1 cellular context compared by ENCODE assay signal in genomic region chr6:158358450-158359077, GRCh38.
TF ChIP-seq lines count a peak whose summit lies in the region.

No MANE protein-coding gene starts in this region.

TF ChIP-seq in GM12878, 131 proteins besides CTCF, POLR2A, EP300 and RAD21 (continued from another document):
- TF ChIP-seq, protein P1, sequence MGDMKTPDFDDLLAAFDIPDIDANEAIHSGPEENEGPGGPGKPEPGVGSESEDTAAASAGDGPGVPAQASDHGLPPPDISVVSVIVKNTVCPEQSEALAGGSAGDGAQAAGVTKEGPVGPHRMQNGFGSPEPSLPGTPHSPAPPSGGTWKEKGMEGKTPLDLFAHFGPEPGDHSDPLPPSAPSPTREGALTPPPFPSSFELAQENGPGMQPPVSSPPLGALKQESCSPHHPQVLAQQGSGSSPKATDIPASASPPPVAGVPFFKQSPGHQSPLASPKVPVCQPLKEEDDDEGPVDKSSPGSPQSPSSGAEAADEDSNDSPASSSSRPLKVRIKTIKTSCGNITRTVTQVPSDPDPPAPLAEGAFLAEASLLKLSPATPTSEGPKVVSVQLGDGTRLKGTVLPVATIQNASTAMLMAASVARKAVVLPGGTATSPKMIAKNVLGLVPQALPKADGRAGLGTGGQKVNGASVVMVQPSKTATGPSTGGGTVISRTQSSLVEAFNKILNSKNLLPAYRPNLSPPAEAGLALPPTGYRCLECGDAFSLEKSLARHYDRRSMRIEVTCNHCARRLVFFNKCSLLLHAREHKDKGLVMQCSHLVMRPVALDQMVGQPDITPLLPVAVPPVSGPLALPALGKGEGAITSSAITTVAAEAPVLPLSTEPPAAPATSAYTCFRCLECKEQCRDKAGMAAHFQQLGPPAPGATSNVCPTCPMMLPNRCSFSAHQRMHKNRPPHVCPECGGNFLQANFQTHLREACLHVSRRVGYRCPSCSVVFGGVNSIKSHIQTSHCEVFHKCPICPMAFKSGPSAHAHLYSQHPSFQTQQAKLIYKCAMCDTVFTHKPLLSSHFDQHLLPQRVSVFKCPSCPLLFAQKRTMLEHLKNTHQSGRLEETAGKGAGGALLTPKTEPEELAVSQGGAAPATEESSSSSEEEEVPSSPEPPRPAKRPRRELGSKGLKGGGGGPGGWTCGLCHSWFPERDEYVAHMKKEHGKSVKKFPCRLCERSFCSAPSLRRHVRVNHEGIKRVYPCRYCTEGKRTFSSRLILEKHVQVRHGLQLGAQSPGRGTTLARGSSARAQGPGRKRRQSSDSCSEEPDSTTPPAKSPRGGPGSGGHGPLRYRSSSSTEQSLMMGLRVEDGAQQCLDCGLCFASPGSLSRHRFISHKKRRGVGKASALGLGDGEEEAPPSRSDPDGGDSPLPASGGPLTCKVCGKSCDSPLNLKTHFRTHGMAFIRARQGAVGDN (IDR thresholded peaks at IDR 0.05) = no peak
- TF ChIP-seq IKZF1 (conservative IDR thresholded peaks at IDR 0.05) (no peak), HDGF (IDR thresholded peaks at IDR 0.05) (no peak), RELB (IDR thresholded peaks at IDR 0.05; ENCODE audit: low read depth) (no peak), NRF1 (conservative IDR thresholded peaks at IDR 0.05; ENCODE audit: low read depth, low read length) (no peak)
TF ChIP-seq in GM12878: peak in this region for 0.
